ENCODE assay signal across 19 cellular contexts in genomic region chr6:149779644-149779963, GRCh38.
"Had no signal": no experiment of that assay in that cellular context is flagged by ENCODE, and none has a peak within 500 bp of the region (broad histone marks: within the 10 kb centered on the region; RNA-seq: fewer than 3 reads in every experiment).

No MANE protein-coding gene starts in this region.

- FAIRE-seq: endometrium, TTC549 had no signal

- ATAC-seq: activated T-cell treated with anti-CD3 and anti-CD28 coated beads, Interleukin-2, amount 50 U/mL, for 4 hours; body of pancreas; foreskin keratinocyte; naive thymus-derived CD4-positive, alpha-beta T cell; SK-N-SH treated with all-trans-retinoic acid at 6 μM for 48 hours had no signal

- H3K9me3 ChIP-seq: body of pancreas, prostate gland, transverse colon, vagina had no signal

- H3K4me1 ChIP-seq: body of pancreas, foreskin keratinocyte, prostate gland, transverse colon, vagina had no signal

- H3K27ac ChIP-seq: body of pancreas, cardiac muscle cell, foreskin keratinocyte, transverse colon, vagina had no signal

- H3K4me3 ChIP-seq: body of pancreas, cardiac muscle cell, lung, prostate gland, transverse colon, vagina had no signal

- DNase-seq: activated B cell treated with CpG ODN at 0.5 μM for 24 hours; activated CD4-positive, alpha-beta T cell treated with anti-CD3 and anti-CD28 coated beads for 4 hours; activated CD4-positive, alpha-beta T cell treated with anti-CD3 and anti-CD28 coated beads, Interleukin-2, amount 50 U/mL, for 48 hours; activated CD8-positive, alpha-beta memory T cell treated with anti-CD3 and anti-CD28 coated beads, Interleukin-2, amount 50 U/mL, for 48 hours; activated naive CD4-positive, alpha-beta T cell treated with anti-CD3 and anti-CD28 coated beads for 36 hours; activated T-cell treated with anti-CD3 and anti-CD28 coated beads, Interleukin-2, amount 50 U/mL, for 4 hours; body of pancreas; hypothalamus; naive thymus-derived CD4-positive, alpha-beta T cell; stimulated activated CD4-positive, alpha-beta T cell treated with anti-CD3 and anti-CD28 coated beads, Interleukin-4, amount 100 ng/mL, for 24 hours; transverse colon had no signal

- H3K27me3 ChIP-seq: body of pancreas, cardiac muscle cell, foreskin keratinocyte, transverse colon, vagina had no signal
